8 cellular contexts compared by ENCODE assay signal in genomic region chr2:75403991-75404428, GRCh38.
DNase-seq lines count a peak whose midpoint lies in the region; ATAC-seq and FAIRE-seq lines count a peak whose summit lies in the region.

No MANE protein-coding gene starts in this region.

- DNase-seq in Ammon's horn (ENCODE audit: low spot score) (peak; percentile 51), GM18507 (ENCODE audit: extremely low spot score, insufficient read length, low read depth) (peak; percentile 22), NCI-H2227 treated with DMSO at 0.1 percent for 48 hours (lab: John Stamatoyannopoulos, UW) (peak; percentile 57), amniotic stem cell (lab: John Stamatoyannopoulos, UW) (peak; percentile 10), iPS DF 4.7 (ENCODE audit: extremely low read depth, low spot score) (peak; percentile 49)
- DNase-seq in stimulated activated naive CD8-positive, alpha-beta T cell treated with anti-CD3 and anti-CD28 coated beads, Interleukin-15, Interleukin-2, amounts not matched to agents 100 U/mL and 50 U/mL, for 24 hours: no peak
- no peak for DNase-seq in stimulated activated naive CD4-positive, alpha-beta T cell treated with Interleukin-2 at 50 U/mL for 16 hours (lab: John Stamatoyannopoulos, UW)

- peak; percentile 78 for ATAC-seq in HG03097 (IDR thresholded peaks at IDR 0.05; ENCODE audit: low FRiP score, unreplicated experiment)
- peak; percentile 79 for ATAC-seq in stimulated activated naive CD8-positive, alpha-beta T cell treated with anti-CD3 and anti-CD28 coated beads, Interleukin-15, Interleukin-2, amounts not matched to agents 100 U/mL and 50 U/mL, for 24 hours

- peak; percentile 90 for FAIRE-seq in GM18507 (lab: Jason Lieb, UNC)

Comparison
In these comparisons a context has a peak if more than half of its experiments do, and no peak if none do; other contexts are left out.
1. DNase-seq: peak in Ammon's horn (single experiment), GM18507 (single experiment), NCI-H2227 treated with DMSO at 0.1 percent for 48 hours (single experiment), amniotic stem cell (single experiment) and iPS DF 4.7 (single experiment); none in stimulated activated naive CD8-positive, alpha-beta T cell treated with anti-CD3 and anti-CD28 coated beads, Interleukin-15, Interleukin-2, amounts not matched to agents 100 U/mL and 50 U/mL, for 24 hours (single experiment) and stimulated activated naive CD4-positive, alpha-beta T cell treated with Interleukin-2 at 50 U/mL for 16 hours (single experiment).